10 cellular contexts compared by ENCODE assay signal in genomic region chr10:74234569-74234968, GRCh38.
A peak's percentile ranks its signal among the peaks of the same experiment; 100 is the strongest.
DNase-seq lines count a peak whose midpoint lies in the region; ATAC-seq and TF ChIP-seq lines count a peak whose summit lies in the region.
"Had no signal": no experiment of that assay in that cellular context is flagged by ENCODE, and none has a peak within 500 bp of the region (broad histone marks: within the 10 kb centered on the region; RNA-seq: fewer than 3 reads in every experiment).

No MANE protein-coding gene starts in this region.

- H3K27me3 ChIP-seq in AG04450 (ENCODE audit: control insufficient read depth, insufficient read depth, low read length) = no peaks in the 10 kb centered on the region
- H3K27me3 ChIP-seq: right atrium auricular region had no signal

- no peaks in the 10 kb centered on the region for H3K9me3 ChIP-seq in AG04450 (ENCODE audit: control insufficient read depth, insufficient read depth, low read length)
- H3K9me3 ChIP-seq: right atrium auricular region had no signal

- DNase-seq in AG04450 (ENCODE audit: low read depth, low spot score) (no peak), GM12865 (ENCODE audit: low read depth) (no peak), left lobe of liver (ENCODE audit: low spot score) (no peak), HT-29 (ENCODE audit: low spot score) (no peak)
- DNase-seq: activated naive CD4-positive, alpha-beta T cell treated with Interleukin-2 at 50 U/mL for 16 hours had no signal

- H3K27ac ChIP-seq in AG04450 (ENCODE audit: low read depth, low read length) (no peak overlapping the region), VCaP (no peak overlapping the region)
- H3K27ac ChIP-seq: right atrium auricular region had no signal

- TF ChIP-seq CTCF in AG04450 (IDR thresholded peaks at IDR 0.05; ENCODE audit: low read depth, low read length) (peak; percentile 51), GM12865 (IDR thresholded peaks at IDR 0.05; ENCODE audit: insufficient read depth, low read depth, low read length, missing control alignments) (peak; percentile 16), VCaP (conservative IDR thresholded peaks at IDR 0.05) (peak; percentile 71)

- POLR2A ChIA-PET in AG04450 (lab: Yijun Ruan, JAX) = no interaction called here

- ATAC-seq in left lobe of liver = peak; percentile 44
- no peak for ATAC-seq in HG03095 (IDR thresholded peaks at IDR 0.05; ENCODE audit: unreplicated experiment)
- no peak for ATAC-seq in HG03342 (IDR thresholded peaks at IDR 0.05; ENCODE audit: unreplicated experiment)
- ATAC-seq in HG02885 (IDR thresholded peaks at IDR 0.05; ENCODE audit: poor library complexity, unreplicated experiment) = no peak

- CTCF ChIA-PET in AG04450 (lab: Charles Lee) = interaction anchor here (0.6 to 2.6 kb wide), 23 partner anchors 10 to 576 kb away, joined by 3 to 18 read pairs (median 5); partner anchors contain the start of genes ADK and AP3M1

- H3K4me3 ChIP-seq in AG04450 (ENCODE audit: low read depth, low read length) = no peak overlapping the region
- no peak overlapping the region for H3K4me3 ChIP-seq in GM12865 (ENCODE audit: low read depth, low read length)
- H3K4me3 ChIP-seq: right atrium auricular region had no signal

Comparison
In these comparisons a context has a peak if more than half of its experiments do, and no peak if none do; other contexts are left out.
1. CTCF ChIP-seq: peak in every context shown above with its lines; median percentile 71 in VCaP; 51 in AG04450; 16 in GM12865.